Comparison of ENCODE assay signal across 25 cellular contexts in genomic region chr3:107025961-107026360, GRCh38.
"Had no signal": no experiment of that assay in that cellular context is flagged by ENCODE, and none has a peak within 500 bp of the region (broad histone marks: within the 10 kb centered on the region; RNA-seq: fewer than 3 reads in every experiment).

No MANE protein-coding gene starts in this region.

- ATAC-seq: activated CD8-positive, alpha-beta T cell treated with anti-CD3 and anti-CD28 coated beads, Interleukin-2, amount 10 ng/mL, durations not matched to agents 7 days and 5 days; gastrocnemius medialis; left cardiac atrium; mucosa of descending colon; sciatic nerve had no signal

- H3K27me3 Mint-ChIP-seq: stimulated activated naive B cell treated with anti-CD40 and anti-IgM and Interleukin-4, amounts not matched to agents 10 μg/mL and 1 μg/mL and 100 μg/mL, for 72 hours had no signal

- H3K36me3 Mint-ChIP-seq: activated naive CD4-positive, alpha-beta T cell treated with anti-CD3 and anti-CD28 coated beads, Interleukin-2, amount 50 U/mL, for 24 hours; memory B cell; stimulated activated naive B cell treated with anti-CD40 and anti-IgM and Interleukin-4, amounts not matched to agents 10 μg/mL and 1 μg/mL and 100 μg/mL, for 72 hours had no signal

- H3K4me1 Mint-ChIP-seq: activated naive CD4-positive, alpha-beta T cell treated with anti-CD3 and anti-CD28 coated beads, Interleukin-2, amount 50 U/mL, for 24 hours; memory B cell; nephron progenitor cell had no signal

- H3K9me3 Mint-ChIP-seq: activated naive CD4-positive, alpha-beta T cell treated with anti-CD3 and anti-CD28 coated beads, Interleukin-2, amount 50 U/mL, for 24 hours; memory B cell; nephron progenitor cell; stimulated activated naive B cell treated with anti-CD40 and anti-IgM and Interleukin-4, amounts not matched to agents 10 μg/mL and 1 μg/mL and 100 μg/mL, for 72 hours had no signal

- H3K4me3 Mint-ChIP-seq: activated CD8-positive, alpha-beta T cell treated with anti-CD3 and anti-CD28 coated beads, Interleukin-2, amount 10 ng/mL, durations not matched to agents 7 days and 5 days; activated naive CD4-positive, alpha-beta T cell treated with anti-CD3 and anti-CD28 coated beads, Interleukin-2, amount 50 U/mL, for 24 hours; memory B cell; nephron progenitor cell; stimulated activated naive B cell treated with anti-CD40 and anti-IgM and Interleukin-4, amounts not matched to agents 10 μg/mL and 1 μg/mL and 100 μg/mL, for 72 hours had no signal

- H3K27ac Mint-ChIP-seq: activated CD8-positive, alpha-beta T cell treated with anti-CD3 and anti-CD28 coated beads, Interleukin-2, amount 10 ng/mL, durations not matched to agents 7 days and 5 days; activated naive CD4-positive, alpha-beta T cell treated with anti-CD3 and anti-CD28 coated beads, Interleukin-2, amount 50 U/mL, for 24 hours; memory B cell; nephron progenitor cell; stimulated activated naive B cell treated with anti-CD40 and anti-IgM and Interleukin-4, amounts not matched to agents 10 μg/mL and 1 μg/mL and 100 μg/mL, for 72 hours had no signal

- H3K27ac ChIP-seq: ascending aorta, brain microvascular endothelial cell, colonic mucosa, esophagus muscularis mucosa, gastrocnemius medialis, upper lobe of left lung had no signal

- DNase-seq: activated CD4-positive, alpha-beta T cell treated with anti-CD3 and anti-CD28 coated beads for 1 hour; activated CD4-positive, alpha-beta T cell treated with anti-CD3 and anti-CD28 coated beads, Interleukin-2, amount 50 U/mL, for 1 hour; activated CD8-positive, alpha-beta T cell treated with anti-CD3 and anti-CD28 coated beads, Interleukin-2, amount 10 ng/mL, durations not matched to agents 7 days and 5 days; activated gamma-delta T cell treated with Interleukin-2 at 50 U/mL for 16 hours; activated T-cell treated with anti-CD3 and anti-CD28 coated beads, Interleukin-2, amount 50 U/mL, for 1 hour; brain microvascular endothelial cell; central memory CD4-positive, alpha-beta T cell; colonic mucosa; gastrocnemius medialis; head of caudate nucleus; left cardiac atrium; mucosa of descending colon; nephron progenitor cell; nucleus accumbens; posterior cingulate gyrus; stimulated activated CD4-positive, alpha-beta T cell treated with anti-CD3 and anti-CD28 coated beads, Interleukin-2, amount 100 ng/mL, for 48 hours; stimulated activated CD8-positive, alpha-beta memory T cell treated with anti-CD3 and anti-CD28 coated beads, Interleukin-4, amount 100 ng/mL, for 48 hours; stimulated activated naive B cell treated with anti-CD40 and anti-IgM and Interleukin-4, amounts not matched to agents 10 μg/mL and 1 μg/mL and 100 μg/mL, for 72 hours; T-helper 2 cell; upper lobe of left lung had no signal
